In the genomic region with DNA sequence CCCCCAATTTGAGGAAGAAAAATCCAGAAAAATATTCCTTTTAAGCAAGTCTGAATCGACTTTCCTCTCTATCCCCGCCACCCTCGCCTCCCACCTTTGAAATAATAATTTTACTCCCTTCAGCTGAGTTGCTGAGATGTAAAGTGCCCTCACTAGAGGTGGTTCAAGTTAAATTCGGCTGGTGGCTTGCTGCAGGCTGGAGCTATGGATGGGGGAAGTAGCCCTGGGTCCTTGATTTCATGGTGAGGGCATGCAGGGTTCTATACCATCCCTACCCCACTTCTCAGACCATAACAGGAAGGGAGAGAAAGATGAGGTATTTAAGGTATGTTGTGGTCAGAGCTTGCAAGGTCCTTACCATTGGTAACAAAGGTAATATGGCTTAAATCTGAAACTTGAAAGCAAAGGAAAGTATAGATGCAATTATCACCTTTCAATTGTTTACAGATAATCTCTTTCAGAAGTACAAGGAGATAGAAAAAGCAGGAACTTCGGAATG, we compare ENCODE assay signal across 8 cellular contexts.
DNase-seq lines count a peak whose midpoint lies in the region; ATAC-seq, FAIRE-seq and TF ChIP-seq lines count a peak whose summit lies in the region.

No MANE protein-coding gene starts in this region.

- H3K27ac Mint-ChIP-seq in activated naive CD4-positive, alpha-beta T cell treated with anti-CD3 and anti-CD28 coated beads, Interleukin-2, amount 50 U/mL, for 24 hours = peak overlapping the region; percentile 100

- no peak overlapping the region for H3K9ac ChIP-seq in iPS-15b (ENCODE audit: low read depth, low read length)

- H3K4me1 ChIP-seq in iPS-15b (ENCODE audit: control insufficient read depth, insufficient read depth, low read length) = peaks cover 17% of the 10 kb centered on the region

- no peaks in the 10 kb centered on the region for H3K9me3 Mint-ChIP-seq in activated naive CD4-positive, alpha-beta T cell treated with anti-CD3 and anti-CD28 coated beads, Interleukin-2, amount 50 U/mL, for 24 hours

- no peaks in the 10 kb centered on the region for H3K36me3 ChIP-seq in iPS-15b (ENCODE audit: control insufficient read depth, insufficient read depth, low read length)

- no peaks in the 10 kb centered on the region for H3K27me3 Mint-ChIP-seq in activated naive CD4-positive, alpha-beta T cell treated with anti-CD3 and anti-CD28 coated beads, Interleukin-2, amount 50 U/mL, for 24 hours

- no peak for ATAC-seq in GM19035 (IDR thresholded peaks at IDR 0.05; ENCODE audit: unreplicated experiment)

- peaks cover 12% of the 10 kb centered on the region for H3K36me3 Mint-ChIP-seq in activated naive CD4-positive, alpha-beta T cell treated with anti-CD3 and anti-CD28 coated beads, Interleukin-2, amount 50 U/mL, for 24 hours

- no peaks in the 10 kb centered on the region for H3K27me3 ChIP-seq in iPS-15b (ENCODE audit: control insufficient read depth, insufficient read depth, low read length)

- peak overlapping the region; percentile 93 for H3K4me3 Mint-ChIP-seq in activated naive CD4-positive, alpha-beta T cell treated with anti-CD3 and anti-CD28 coated beads, Interleukin-2, amount 50 U/mL, for 24 hours

- no peaks in the 10 kb centered on the region for H3K9me3 ChIP-seq in iPS-15b (ENCODE audit: control insufficient read depth, insufficient read depth, low read length)

- TF ChIP-seq CTCF in VCaP (conservative IDR thresholded peaks at IDR 0.05) = no peak

- peaks cover 66% of the 10 kb centered on the region for H3K4me1 Mint-ChIP-seq in activated naive CD4-positive, alpha-beta T cell treated with anti-CD3 and anti-CD28 coated beads, Interleukin-2, amount 50 U/mL, for 24 hours

- DNase-seq in activated naive CD4-positive, alpha-beta T cell treated with anti-CD3 and anti-CD28 coated beads, Interleukin-2, amount 50 U/mL, for 16 hours = no peak
- DNase-seq in urothelium cell line (ENCODE audit: low spot score) (peak; percentile 40), COLO668 (lab: John Stamatoyannopoulos, UW; ENCODE audit: unreplicated experiment) (no peak), medulla oblongata (ENCODE audit: extremely low spot score) (no peak)

- peak overlapping the region; percentile 47 for H3K4me3 ChIP-seq in iPS-15b (ENCODE audit: low read depth, low read length)

- no peak for FAIRE-seq in urothelium cell line (lab: Jason Lieb, UNC)

- peak overlapping the region; percentile 64 for H3K27ac ChIP-seq in VCaP
